ENCODE assay signal across 9 cellular contexts in genomic region chr1:26700711-26701110, GRCh38. TPM values are rescaled to one million over a fixed set of nuclear protein-coding genes. Genes with fewer than 3 reads are reported as not detected.
DNase-seq lines count a peak whose midpoint lies in the region; ATAC-seq and TF ChIP-seq lines count a peak whose summit lies in the region.
"Had no signal": no experiment of that assay in that cellular context is flagged by ENCODE, and none has a peak within 500 bp of the region (broad histone marks: within the 10 kb centered on the region; RNA-seq: fewer than 3 reads in every experiment).

No MANE protein-coding gene starts in this region.

- H3K27me3 ChIP-seq in subcutaneous abdominal adipose tissue (ENCODE audit: control insufficient read depth in 5 of 5, insufficient read depth in 4 of 5, low read length in 5 of 5): no peaks in the 10 kb centered on the region

- H3K27ac ChIP-seq in subcutaneous abdominal adipose tissue (ENCODE audit: low read depth, low read length): peak overlapping the region; percentile 10

- no peaks in the 10 kb centered on the region for H3K36me3 ChIP-seq in subcutaneous abdominal adipose tissue (ENCODE audit: control insufficient read depth in 5 of 5, insufficient read depth in 5 of 5, low read length in 5 of 5)

- TF ChIP-seq CTCF in fibroblast of mammary gland (conservative IDR thresholded peaks at IDR 0.05; ENCODE audit: control insufficient read depth, insufficient read depth, low read depth, low read length): no peak

- peaks cover 25 to 80% (median 77%) of the 10 kb centered on the region in 5 donors for H3K4me1 ChIP-seq in subcutaneous abdominal adipose tissue (ENCODE audit: control insufficient read depth in 5 of 5, insufficient read depth in 5 of 5, low read length in 5 of 5)

- H3K4me3 ChIP-seq in fibroblast of mammary gland (ENCODE audit: control insufficient read depth, low read depth, low read length): no peak overlapping the region
- no peak overlapping the region for H3K4me3 ChIP-seq in subcutaneous abdominal adipose tissue (ENCODE audit: low read depth in 1 of 5, low read length in 5 of 5)

- ATAC-seq in GM18502 (IDR thresholded peaks at IDR 0.05; ENCODE audit: poor library complexity, unreplicated experiment): no peak

- no peaks in the 10 kb centered on the region for H3K9me3 ChIP-seq in subcutaneous abdominal adipose tissue (ENCODE audit: control insufficient read depth in 5 of 5, low read length in 5 of 5)

- H3K9ac ChIP-seq in subcutaneous abdominal adipose tissue (ENCODE audit: low read length in 5 of 5): peak overlapping the region in 2 of 5 donors; percentile 4 to 60

- peak; percentile 28 for DNase-seq in activated effector memory CD4-positive, alpha-beta T cell treated with anti-CD3 and anti-CD28 coated beads, Interleukin-2, amount 50 U/mL, for 16 hours
- no peak for DNase-seq in activated effector memory CD4-positive, alpha-beta T cell treated with Interleukin-2 at 50 U/mL for 16 hours
- DNase-seq in RPMI7951 (ENCODE audit: low read depth) (peak; percentile 53), fibroblast of mammary gland (ENCODE audit: low read depth) (peak; percentile 44), KG1 (lab: John Stamatoyannopoulos, UW) (no peak), NCI-H1417 treated with DMSO at 0.1 percent for 48 hours (lab: John Stamatoyannopoulos, UW) (no peak)
- DNase-seq: NCI-H1436 had no signal

RNA-seq across cellular contexts. Expression of gene ARID1A, which starts 4.9 kb away (rescaled TPM):
- 12.5 and 15.4 TPM in 2 replicates for total RNA-seq in RPMI7951 (2014; rRNA removed; shearing (Covaris generic))

Comparison
In these comparisons a context has a peak if more than half of its experiments do, and no peak if none do; other contexts are left out.
1. DNase-seq: peak in activated effector memory CD4-positive, alpha-beta T cell treated with anti-CD3 and anti-CD28 coated beads, Interleukin-2, amount 50 U/mL, for 16 hours (single experiment), RPMI7951 (single experiment) and fibroblast of mammary gland (single experiment); none in activated effector memory CD4-positive, alpha-beta T cell treated with Interleukin-2 at 50 U/mL for 16 hours (single experiment), KG1 (single experiment) and NCI-H1417 treated with DMSO at 0.1 percent for 48 hours (single experiment).